8 cellular contexts compared by ENCODE assay signal in genomic region chr16:56932588-56933265, GRCh38. TPM values are rescaled to one million over a fixed set of nuclear protein-coding genes. Genes with fewer than 3 reads are reported as not detected.
DNase-seq lines count a peak whose midpoint lies in the region; TF ChIP-seq lines count a peak whose summit lies in the region.

No MANE protein-coding gene starts in this region.

- no peaks in the 10 kb centered on the region for H3K27me3 ChIP-seq in subcutaneous abdominal adipose tissue (ENCODE audit: control insufficient read depth in 5 of 5, insufficient read depth in 4 of 5, low read length in 5 of 5)

- H3K27ac ChIP-seq in subcutaneous abdominal adipose tissue (ENCODE audit: low read depth, low read length), result peak overlapping the region; percentile 99

- peak overlapping the region; percentile 89 to 98 (median 98) for H3K9ac ChIP-seq in subcutaneous abdominal adipose tissue (ENCODE audit: low read length in 5 of 5)

- H3K4me1 ChIP-seq in subcutaneous abdominal adipose tissue (ENCODE audit: control insufficient read depth in 5 of 5, insufficient read depth in 5 of 5, low read length in 5 of 5), result peaks cover 5 to 48% (median 43%) of the 10 kb centered on the region in 5 donors

- no peaks in the 10 kb centered on the region for H3K9me3 ChIP-seq in subcutaneous abdominal adipose tissue (ENCODE audit: control insufficient read depth in 5 of 5, low read length in 5 of 5)

- TF ChIP-seq CTCF in HFF-Myc (IDR thresholded peaks at IDR 0.05; ENCODE audit: low read depth, low read length, missing control alignments) (no peak), epithelial cell of proximal tubule (conservative IDR thresholded peaks at IDR 0.05; ENCODE audit: low read depth, low read length) (no peak)

- H3K4me3 ChIP-seq in HFF-Myc (replicated peaks; ENCODE audit: low read depth, low read length) (peak overlapping the region; percentile 100), epithelial cell of proximal tubule (ENCODE audit: low read depth, low read length) (peak overlapping the region; percentile 99), subcutaneous abdominal adipose tissue (ENCODE audit: low read depth in 1 of 5, low read length in 5 of 5) (peak overlapping the region; percentile 94 to 100 (median 99))

- DNase-seq in DMS53 (lab: John Stamatoyannopoulos, UW) (peak; percentile 93), HFF-Myc (ENCODE audit: extremely low read depth, low read depth) (no peak), NCI-H774 (lab: John Stamatoyannopoulos, UW) (peak; percentile 57), epithelial cell of proximal tubule (ENCODE audit: low read depth) (no peak), midbrain (lab: John Stamatoyannopoulos, UW) (peak; percentile 76), middle frontal gyrus (ENCODE audit: extremely low spot score, low spot score) (no peak)
- peak; percentile 79 for DNase-seq in activated CD8-positive, alpha-beta memory T cell treated with anti-CD3 and anti-CD28 coated beads, Interleukin-2, amount 50 U/mL, for 48 hours

- peaks cover 25 to 29% (median 26%) of the 10 kb centered on the region in 5 donors for H3K36me3 ChIP-seq in subcutaneous abdominal adipose tissue (ENCODE audit: control insufficient read depth in 5 of 5, insufficient read depth in 5 of 5, low read length in 5 of 5)

RNA-seq across cellular contexts. Expression of gene HERPUD1, which starts 0.8 kb away (rescaled TPM):
- 42.1 and 84.8 TPM in 2 replicates for total RNA-seq in epithelial cell of proximal tubule

RNA-seq across cellular contexts. Expression of gene CETP, which starts 29.0 kb away (rescaled TPM):
- total RNA-seq in epithelial cell of proximal tubule, result not detected in 2 replicates

RNA-seq across cellular contexts. Expression of gene NLRC5, which starts 56.6 kb away (rescaled TPM):
- total RNA-seq in epithelial cell of proximal tubule, result 3.8 and 4.5 TPM in 2 replicates

Comparison
In these comparisons a context has a peak if more than half of its experiments do, and no peak if none do; other contexts are left out.
1. DNase-seq: peak in DMS53 (single experiment), NCI-H774 (single experiment), activated CD8-positive, alpha-beta memory T cell treated with anti-CD3 and anti-CD28 coated beads, Interleukin-2, amount 50 U/mL, for 48 hours (single experiment) and midbrain (single experiment); none in HFF-Myc (single experiment), epithelial cell of proximal tubule (single experiment) and middle frontal gyrus (single experiment).
2. Peak in every context shown above with its lines, with median percentiles within 50 percentile points of each other: H3K4me3 ChIP-seq.